In the genomic region with DNA sequence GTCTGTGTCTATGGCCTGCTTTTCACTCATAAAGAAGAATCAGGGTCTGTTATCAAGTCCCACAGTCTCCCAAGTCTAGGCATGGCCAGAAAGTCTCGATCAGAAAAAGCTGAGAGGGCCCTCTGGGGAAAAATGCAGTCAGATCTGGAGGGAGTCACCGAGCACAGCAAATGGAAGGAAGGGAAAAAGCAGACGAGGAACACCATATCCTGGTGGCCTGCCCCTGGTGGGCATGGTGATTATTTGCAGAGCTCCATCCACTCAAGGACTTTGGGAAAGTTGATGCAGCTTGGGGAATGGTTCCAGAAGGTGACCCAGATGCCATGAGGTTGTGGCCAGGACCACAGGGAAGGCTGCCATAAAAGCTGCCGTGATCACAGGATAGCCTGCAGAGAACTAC, we compare ENCODE assay signal across 13 cellular contexts.
DNase-seq lines count a peak whose midpoint lies in the region; ATAC-seq and TF ChIP-seq lines count a peak whose summit lies in the region.
"Had no signal": no experiment of that assay in that cellular context is flagged by ENCODE, and none has a peak within 500 bp of the region (broad histone marks: within the 10 kb centered on the region; RNA-seq: fewer than 3 reads in every experiment).

No MANE protein-coding gene starts in this region.

- 63 to 72% (median 69%) methylated on average over 4 of the region's 4 CpGs for WGBS in stomach, 5 donors

- TF ChIP-seq POLR2A in stomach (IDR thresholded peaks at IDR 0.05), result no peak

- intact Hi-C loops in stomach (cut with DNase I; ENCODE audit: low total_unique reads), result no loop called here

- no peaks in the 10 kb centered on the region for H3K27me3 ChIP-seq in stomach

- H3K36me3 Mint-ChIP-seq in activated T-cell treated with anti-CD3 and anti-CD28 coated beads, Interleukin-2, amount 50 U/mL, for 24 hours (ENCODE audit: low read depth), result peaks cover 99% of the 10 kb centered on the region
- H3K36me3 Mint-ChIP-seq in T-helper 17 cell (ENCODE audit: low read depth), result peaks cover 2% of the 10 kb centered on the region

- peak overlapping the region in 3 of 5 donors; percentile 8 to 23 (median 13) for H3K27ac ChIP-seq in stomach
- H3K27ac ChIP-seq: dorsolateral prefrontal cortex had no signal

- H3K4me3 Mint-ChIP-seq in activated T-cell treated with anti-CD3 and anti-CD28 coated beads, Interleukin-2, amount 50 U/mL, for 24 hours, result no peak overlapping the region
- peak overlapping the region; percentile 12 for H3K4me3 Mint-ChIP-seq in T-helper 17 cell

- ATAC-seq in T-helper 17 cell, result no peak
- ATAC-seq in GM21786 (IDR thresholded peaks at IDR 0.05; ENCODE audit: unreplicated experiment), result no peak
- ATAC-seq: Right ventricle myocardium inferior had no signal

- peaks cover 43 to 91% (median 82%) of the 10 kb centered on the region in 4 donors for H3K36me3 ChIP-seq in stomach

- H3K4me1 Mint-ChIP-seq in activated T-cell treated with anti-CD3 and anti-CD28 coated beads, Interleukin-2, amount 50 U/mL, for 24 hours (ENCODE audit: low read depth), result peaks cover 33% of the 10 kb centered on the region
- H3K4me1 Mint-ChIP-seq in T-helper 17 cell, result peaks cover 5% of the 10 kb centered on the region

- peak; percentile 12 to 13 for DNase-seq in activated T-cell treated with anti-CD3 and anti-CD28 coated beads, Interleukin-2, amount 50 U/mL, for 48 hours
- no peak for DNase-seq in activated T-cell treated with anti-CD3 and anti-CD28 coated beads, Interleukin-2, amount 50 U/mL, for 24 hours
- DNase-seq in T-helper 17 cell, result no peak
- DNase-seq in foreskin fibroblast, result no peak
- DNase-seq in stomach, result no peak
- no peak for DNase-seq in globus pallidus (ENCODE audit: low spot score)
- no peak for DNase-seq in HuH-7 (ENCODE audit: low spot score)
- DNase-seq: activated CD4-positive, alpha-beta T cell treated with anti-CD3 and anti-CD28 coated beads for 1 hour; dorsolateral prefrontal cortex; GOT3; NCI-H345 had no signal

- no peak for TF ChIP-seq EP300 in stomach (IDR thresholded peaks at IDR 0.05)

- TF ChIP-seq CTCF in foreskin fibroblast (IDR thresholded peaks at IDR 0.05; ENCODE audit: low read depth, low read length) (peak; percentile 24), stomach (IDR thresholded peaks at IDR 0.05) (no peak)

- no peak overlapping the region for H3K27ac Mint-ChIP-seq in activated T-cell treated with anti-CD3 and anti-CD28 coated beads, Interleukin-2, amount 50 U/mL, for 24 hours
- no peak overlapping the region for H3K27ac Mint-ChIP-seq in T-helper 17 cell

- H3K4me3 ChIP-seq in foreskin fibroblast (ENCODE audit: low read depth in 1 of 2, low read length in 2 of 2), result no peak overlapping the region
- no peak overlapping the region for H3K4me3 ChIP-seq in stomach
- H3K4me3 ChIP-seq: dorsolateral prefrontal cortex had no signal

- H3K27me3 Mint-ChIP-seq in activated T-cell treated with anti-CD3 and anti-CD28 coated beads, Interleukin-2, amount 50 U/mL, for 24 hours, result no peaks in the 10 kb centered on the region
- no peaks in the 10 kb centered on the region for H3K27me3 Mint-ChIP-seq in T-helper 17 cell

- no peaks in the 10 kb centered on the region for H3K9me3 Mint-ChIP-seq in activated T-cell treated with anti-CD3 and anti-CD28 coated beads, Interleukin-2, amount 50 U/mL, for 24 hours

- peaks cover 0 to 27% (median 7%) of the 10 kb centered on the region in 4 donors for H3K4me1 ChIP-seq in stomach

- H3K9me3 ChIP-seq in T-helper 17 cell (ENCODE audit: control insufficient read depth, low read length, poor library complexity, severe bottlenecking) (no peaks in the 10 kb centered on the region), stomach (no peaks in the 10 kb centered on the region)

Comparison
In these comparisons a context has a peak if more than half of its experiments do, and no peak if none do; other contexts are left out.
1. DNase-seq: peak in activated T-cell treated with anti-CD3 and anti-CD28 coated beads, Interleukin-2, amount 50 U/mL, for 48 hours (2 of 2); none in activated T-cell treated with anti-CD3 and anti-CD28 coated beads, Interleukin-2, amount 50 U/mL, for 24 hours (single experiment), T-helper 17 cell (0 of 3), foreskin fibroblast (0 of 2), stomach (single experiment), globus pallidus (single experiment) and HuH-7 (single experiment).